31 cellular contexts compared by ENCODE assay signal in genomic region chr4:17517664-17518063, GRCh38. TPM values are rescaled to one million over a fixed set of nuclear protein-coding genes. Genes with fewer than 3 reads are reported as not detected.
DNase-seq lines count a peak whose midpoint lies in the region; ATAC-seq, FAIRE-seq and TF ChIP-seq lines count a peak whose summit lies in the region.
"Had no signal": no experiment of that assay in that cellular context is flagged by ENCODE, and none has a peak within 500 bp of the region (broad histone marks: within the 10 kb centered on the region; RNA-seq: fewer than 3 reads in every experiment).

No MANE protein-coding gene starts in this region.

- H3F3A ChIP-seq in smooth muscle cell (ENCODE audit: low read depth): no peaks in the 10 kb centered on the region
- H3F3A ChIP-seq in MM.1S (ENCODE audit: insufficient read depth, low read length): 0 out of 2 replicates have a peak, but pooled peaks cover 1% of the 10 kb centered on the region

- 45% methylated on average over 5 of the region's 5 CpGs for WGBS in smooth muscle cell (ENCODE audit: low lambda C conversion rate)

- H3K4me2 ChIP-seq in smooth muscle cell (no peak overlapping the region), MM.1S (ENCODE audit: low read depth, low read length) (no peak overlapping the region)

- H3K27me3 ChIP-seq in HUES6 (ENCODE audit: control insufficient read depth, insufficient read depth, low read length): no peaks in the 10 kb centered on the region; the same call in 1 of the 2 replicates
- peaks cover 3% of the 10 kb centered on the region for H3K27me3 ChIP-seq in bronchial epithelial cell (ENCODE audit: control insufficient read depth, insufficient read depth, low read length)
- peaks cover 13% of the 10 kb centered on the region for H3K27me3 ChIP-seq in iPS-18a (ENCODE audit: control insufficient read depth, insufficient read depth, low read length)
- H3K27me3 ChIP-seq in smooth muscle cell (ENCODE audit: low read depth): peaks cover 26% of the 10 kb centered on the region
- no peaks in the 10 kb centered on the region for H3K27me3 ChIP-seq in MM.1S (replicated peaks; ENCODE audit: insufficient read depth, low read length)
- H3K27me3 ChIP-seq: BE2C, gastrocnemius medialis, right atrium auricular region, SJSA1, spleen, tibial nerve had no signal

- H3K9ac ChIP-seq in HUES6 (ENCODE audit: low read length): no peak overlapping the region
- H3K9ac ChIP-seq in iPS-18a (ENCODE audit: low read length): no peak overlapping the region
- H3K9ac ChIP-seq in smooth muscle cell (ENCODE audit: low read depth): no peak overlapping the region
- H3K9ac ChIP-seq in MM.1S (ENCODE audit: low read length): no peak overlapping the region

- H3K9me3 ChIP-seq in HUES6 (ENCODE audit: control insufficient read depth, insufficient read depth, low read depth, low read length) (no peaks in the 10 kb centered on the region), iPS-18a (ENCODE audit: control insufficient read depth, low read depth, low read length) (no peaks in the 10 kb centered on the region), smooth muscle cell (replicated peaks; ENCODE audit: low read depth) (no peaks in the 10 kb centered on the region), MM.1S (replicated peaks; ENCODE audit: insufficient read depth, low read length) (no peaks in the 10 kb centered on the region)
- H3K9me3 ChIP-seq: BE2C, gastrocnemius medialis, right atrium auricular region, SJSA1, spleen, tibial nerve had no signal

- ATAC-seq in HG03139 (IDR thresholded peaks at IDR 0.05; ENCODE audit: unreplicated experiment) (no peak), HG03135 (IDR thresholded peaks at IDR 0.05; ENCODE audit: unreplicated experiment) (no peak)
- ATAC-seq: activated T-cell treated with anti-CD3 and anti-CD28 coated beads, Interleukin-2, amount 50 U/mL, for 72 hours; CD8-positive, alpha-beta T cell; gastrocnemius medialis; left ventricle myocardium superior; T-cell had no signal

- H4K20me1 ChIP-seq in smooth muscle cell (ENCODE audit: low read depth) (no peaks in the 10 kb centered on the region), MM.1S (ENCODE audit: insufficient read depth, low read length) (no peaks in the 10 kb centered on the region)

- H3K4me1 ChIP-seq in HUES6 (ENCODE audit: control insufficient read depth, insufficient read depth, low read length) (peaks cover 14% of the 10 kb centered on the region), iPS-18a (ENCODE audit: control insufficient read depth, low read depth, low read length) (peaks cover 16% of the 10 kb centered on the region), smooth muscle cell (ENCODE audit: low read depth) (no peaks in the 10 kb centered on the region), MM.1S (ENCODE audit: low read length) (peaks cover 3% of the 10 kb centered on the region)
- H3K4me1 ChIP-seq: BE2C, gastrocnemius medialis, SJSA1 had no signal

- FAIRE-seq in bronchial epithelial cell (lab: Jason Lieb, UNC): peak; percentile 68
- FAIRE-seq: GM19239, H54 had no signal

- H3K79me2 ChIP-seq in smooth muscle cell (ENCODE audit: low read depth) (no peaks in the 10 kb centered on the region), MM.1S (ENCODE audit: low read length) (no peaks in the 10 kb centered on the region)

- peak overlapping the region; percentile 2 for H2AFZ ChIP-seq in smooth muscle cell (ENCODE audit: low read depth)
- H2AFZ ChIP-seq in MM.1S (ENCODE audit: low read length): no peak overlapping the region

- no peaks in the 10 kb centered on the region for H3K9me2 ChIP-seq in MM.1S (replicated peaks; ENCODE audit: insufficient read depth, low read length)

- no peak for DNase-seq in bronchial epithelial cell (ENCODE audit: low read depth)
- DNase-seq in smooth muscle cell (lab: John Stamatoyannopoulos, UW; ENCODE audit: unreplicated experiment): no peak
- no peak for DNase-seq in MM.1S
- DNase-seq: activated B cell treated with CpG ODN at 0.5 μM for 24 hours; activated naive CD4-positive, alpha-beta T cell; activated T-cell treated with anti-CD3 and anti-CD28 coated beads, Interleukin-2, amount 50 U/mL, for 72 hours; BE2C; CD8-positive, alpha-beta T cell; cerebellar nuclear complex; gastrocnemius medialis; left ventricle myocardium superior; NCI-H1694 treated with DMSO at 0.1 percent for 48 hours; NCI-H446 treated with DMSO at 0.1 percent for 48 hours; RPMI8226; spleen; stimulated activated CD8-positive, alpha-beta memory T cell treated with anti-CD3 and anti-CD28 coated beads, Interleukin-4, amount 100 ng/mL, for 48 hours; T-cell had no signal

- no peak for TF ChIP-seq CTCF in bronchial epithelial cell (IDR thresholded peaks at IDR 0.05; ENCODE audit: insufficient read depth, low read length, severe bottlenecking)
- no peak for TF ChIP-seq CTCF in smooth muscle cell (IDR thresholded peaks at IDR 0.05; ENCODE audit: borderline replicate concordance, insufficient read depth, poor library complexity, severe bottlenecking)
- no peak for TF ChIP-seq CTCF in MM.1S (IDR thresholded peaks at IDR 0.05; ENCODE audit: low read length)

- no peaks in the 10 kb centered on the region for H3K36me3 ChIP-seq in HUES6 (ENCODE audit: control insufficient read depth, insufficient read depth, low read length)
- H3K36me3 ChIP-seq in bronchial epithelial cell (ENCODE audit: control insufficient read depth, insufficient read depth, low read length): no peaks in the 10 kb centered on the region
- H3K36me3 ChIP-seq in iPS-18a (ENCODE audit: control insufficient read depth, low read depth, low read length): no peaks in the 10 kb centered on the region
- no peaks in the 10 kb centered on the region for H3K36me3 ChIP-seq in smooth muscle cell (ENCODE audit: low read depth)
- H3K36me3 ChIP-seq in MM.1S (replicated peaks; ENCODE audit: insufficient read depth, low read length): no peaks in the 10 kb centered on the region
- H3K36me3 ChIP-seq: BE2C, gastrocnemius medialis, right atrium auricular region, SJSA1, spleen, tibial nerve had no signal

- H3K27ac ChIP-seq in HUES6 (ENCODE audit: low read depth, low read length): no peak overlapping the region
- no peak overlapping the region for H3K27ac ChIP-seq in iPS-18a (ENCODE audit: low read length)
- no peak overlapping the region for H3K27ac ChIP-seq in smooth muscle cell (ENCODE audit: low read depth)
- no peak overlapping the region for H3K27ac ChIP-seq in MM.1S (ENCODE audit: low read length)
- H3K27ac ChIP-seq: gastrocnemius medialis, right atrium auricular region, SJSA1, spleen, tibial nerve had no signal

- H3K4me3 ChIP-seq in HUES6 (ENCODE audit: low read depth, low read length): peak overlapping the region; percentile 15; the same call in 1 of the 2 replicates
- H3K4me3 ChIP-seq in bronchial epithelial cell (ENCODE audit: low read depth, low read length): no peak overlapping the region
- peak overlapping the region; percentile 18 for H3K4me3 ChIP-seq in iPS-18a (ENCODE audit: low read length)
- H3K4me3 ChIP-seq in smooth muscle cell: no peak overlapping the region
- H3K4me3 ChIP-seq in MM.1S (ENCODE audit: low read length): no peak overlapping the region
- H3K4me3 ChIP-seq: gastrocnemius medialis, right atrium auricular region, SJSA1, spleen, tibial nerve had no signal

RNA-seq across cellular contexts. Expression of gene CLRN2, which starts 2.7 kb away (rescaled TPM):
- total RNA-seq in bronchial epithelial cell: not detected in 2 replicates
- total RNA-seq in smooth muscle cell: not detected in 2 replicates
- polyA plus RNA-seq in smooth muscle cell: not detected in 2 replicates
- total RNA-seq: activated B cell treated with CpG ODN at 0.5 μM for 24 hours; activated T-cell treated with anti-CD3 and anti-CD28 coated beads, Interleukin-2, amount 50 U/mL, for 72 hours; CD8-positive, alpha-beta T cell; Daoy; fibroblast of lung; gastrocnemius medialis; left ventricle myocardium superior; mesenteric fat pad; myocyte; right atrium auricular region; SJSA1; spleen; T-cell; tibial nerve had no signal
- polyA plus RNA-seq: adipose tissue, fibroblast of lung, spleen had no signal

RNA-seq across cellular contexts. Expression of gene QDPR, which starts 5.8 kb away (rescaled TPM):
- 20.5 and 22.6 TPM in 2 replicates for total RNA-seq in bronchial epithelial cell
- 15.2 and 27.5 TPM in 2 replicates for total RNA-seq in smooth muscle cell
- polyA plus RNA-seq in smooth muscle cell: 34.8 and 36.5 TPM in 2 replicates

RNA-seq across cellular contexts. Expression of gene LAP3, which starts 59.3 kb away (rescaled TPM):
- total RNA-seq in bronchial epithelial cell (47.7 and 72.4 TPM in 2 replicates), smooth muscle cell (29.1 and 42.9 TPM in 2 replicates)
- polyA plus RNA-seq in smooth muscle cell: 37.6 and 38.6 TPM in 2 replicates

Comparison
In these comparisons a context has a peak if more than half of its experiments do, and no peak if none do; other contexts are left out.
1. H3K4me3 ChIP-seq: peak in HUES6 (single experiment) and iPS-18a (single experiment); none in bronchial epithelial cell (single experiment), smooth muscle cell (single experiment) and MM.1S (single experiment).